1 cellular context compared by ENCODE assay signal in the genomic region with DNA sequence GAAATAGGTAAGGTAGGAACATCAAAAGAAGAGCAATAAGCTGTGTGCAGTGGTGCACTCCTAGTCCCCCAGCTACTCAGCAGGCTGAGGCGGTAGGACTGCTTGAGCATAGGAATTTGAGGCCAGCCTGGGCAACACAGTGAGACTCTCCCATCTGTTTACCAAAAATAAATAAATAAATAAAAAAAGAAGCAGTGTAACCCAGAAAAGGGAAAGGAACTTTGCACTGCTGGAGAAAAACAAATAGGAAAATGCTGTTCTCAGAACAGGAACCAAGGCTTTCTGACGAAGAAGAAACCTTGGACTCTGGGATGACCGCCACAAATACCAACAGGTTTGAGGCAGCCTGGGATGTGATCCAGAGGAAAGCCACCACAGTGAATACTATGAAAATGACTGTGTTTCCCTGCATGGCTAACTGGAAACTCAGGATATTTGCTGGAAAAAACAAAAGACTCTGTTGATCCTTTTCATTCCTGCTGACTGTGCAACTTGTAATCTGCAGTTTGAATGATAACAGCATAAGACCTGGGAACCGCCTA.
TF ChIP-seq lines count a peak whose summit lies in the region.

No MANE protein-coding gene starts in this region.

TF ChIP-seq in HepG2, 621 proteins besides CTCF, POLR2A, EP300 and RAD21 (continues in another document):
- no peak for TF ChIP-seq ETV6 (CRISPR knock-in tag; conservative IDR thresholded peaks at IDR 0.05)
- 0 out of 2 replicates have a peak, but pooled peaks have one; percentile 38 for TF ChIP-seq ZBTB3 (CRISPR knock-in tag; IDR thresholded peaks at IDR 0.05; ENCODE audit: borderline replicate concordance, low read depth)
- TF ChIP-seq, protein P1, sequence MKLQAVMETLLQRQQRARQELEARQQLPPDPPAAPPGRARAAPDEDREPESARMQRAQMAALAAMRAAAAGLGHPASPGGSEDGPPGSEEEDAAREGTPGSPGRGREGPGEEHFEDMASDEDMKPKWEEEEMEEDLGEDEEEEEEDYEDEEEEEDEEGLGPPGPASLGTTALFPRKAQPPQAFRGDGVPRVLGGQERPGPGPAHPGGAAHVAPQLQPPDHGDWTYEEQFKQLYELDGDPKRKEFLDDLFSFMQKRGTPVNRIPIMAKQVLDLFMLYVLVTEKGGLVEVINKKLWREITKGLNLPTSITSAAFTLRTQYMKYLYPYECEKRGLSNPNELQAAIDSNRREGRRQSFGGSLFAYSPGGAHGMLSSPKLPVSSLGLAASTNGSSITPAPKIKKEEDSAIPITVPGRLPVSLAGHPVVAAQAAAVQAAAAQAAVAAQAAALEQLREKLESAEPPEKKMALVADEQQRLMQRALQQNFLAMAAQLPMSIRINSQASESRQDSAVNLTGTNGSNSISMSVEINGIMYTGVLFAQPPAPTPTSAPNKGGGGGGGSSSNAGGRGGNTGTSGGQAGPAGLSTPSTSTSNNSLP (IDR thresholded peaks at IDR 0.05; ENCODE audit: low read depth, low read length), result peak; percentile 40; the same call in 1 of the 2 replicates
- TF ChIP-seq ZNF326 (CRISPR knock-in tag; IDR thresholded peaks at IDR 0.05; ENCODE audit: borderline replicate concordance), result no peak
- TF ChIP-seq ZNF530 (CRISPR knock-in tag; IDR thresholded peaks at IDR 0.05; ENCODE audit: low read depth), result no peak
- TF ChIP-seq, protein P2, sequence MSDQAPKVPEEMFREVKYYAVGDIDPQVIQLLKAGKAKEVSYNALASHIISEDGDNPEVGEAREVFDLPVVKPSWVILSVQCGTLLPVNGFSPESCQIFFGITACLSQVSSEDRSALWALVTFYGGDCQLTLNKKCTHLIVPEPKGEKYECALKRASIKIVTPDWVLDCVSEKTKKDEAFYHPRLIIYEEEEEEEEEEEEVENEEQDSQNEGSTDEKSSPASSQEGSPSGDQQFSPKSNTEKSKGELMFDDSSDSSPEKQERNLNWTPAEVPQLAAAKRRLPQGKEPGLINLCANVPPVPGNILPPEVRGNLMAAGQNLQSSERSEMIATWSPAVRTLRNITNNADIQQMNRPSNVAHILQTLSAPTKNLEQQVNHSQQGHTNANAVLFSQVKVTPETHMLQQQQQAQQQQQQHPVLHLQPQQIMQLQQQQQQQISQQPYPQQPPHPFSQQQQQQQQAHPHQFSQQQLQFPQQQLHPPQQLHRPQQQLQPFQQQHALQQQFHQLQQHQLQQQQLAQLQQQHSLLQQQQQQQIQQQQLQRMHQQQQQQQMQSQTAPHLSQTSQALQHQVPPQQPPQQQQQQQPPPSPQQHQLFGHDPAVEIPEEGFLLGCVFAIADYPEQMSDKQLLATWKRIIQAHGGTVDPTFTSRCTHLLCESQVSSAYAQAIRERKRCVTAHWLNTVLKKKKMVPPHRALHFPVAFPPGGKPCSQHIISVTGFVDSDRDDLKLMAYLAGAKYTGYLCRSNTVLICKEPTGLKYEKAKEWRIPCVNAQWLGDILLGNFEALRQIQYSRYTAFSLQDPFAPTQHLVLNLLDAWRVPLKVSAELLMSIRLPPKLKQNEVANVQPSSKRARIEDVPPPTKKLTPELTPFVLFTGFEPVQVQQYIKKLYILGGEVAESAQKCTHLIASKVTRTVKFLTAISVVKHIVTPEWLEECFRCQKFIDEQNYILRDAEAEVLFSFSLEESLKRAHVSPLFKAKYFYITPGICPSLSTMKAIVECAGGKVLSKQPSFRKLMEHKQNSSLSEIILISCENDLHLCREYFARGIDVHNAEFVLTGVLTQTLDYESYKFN (CRISPR knock-in tag; conservative IDR thresholded peaks at IDR 0.05), result peak; percentile 96
- peak; percentile 19; the same call in 1 of the 2 replicates for TF ChIP-seq POGZ (CRISPR knock-in tag; IDR thresholded peaks at IDR 0.05)
- TF ChIP-seq, protein P3, sequence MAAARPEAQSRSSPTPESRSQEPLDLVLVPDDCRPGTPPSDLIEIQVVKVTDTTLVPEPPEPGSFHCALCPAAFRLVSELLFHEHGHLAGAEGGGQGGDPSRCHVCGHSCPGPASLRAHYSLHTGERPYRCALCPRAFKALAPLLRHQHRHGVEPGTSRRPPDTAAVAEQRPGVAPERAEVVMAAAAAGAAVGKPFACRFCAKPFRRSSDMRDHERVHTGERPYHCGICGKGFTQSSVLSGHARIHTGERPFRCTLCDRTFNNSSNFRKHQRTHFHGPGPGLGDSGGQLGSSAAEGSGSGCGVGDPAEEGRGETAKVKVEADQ (CRISPR knock-in tag; IDR thresholded peaks at IDR 0.05; ENCODE audit: borderline replicate concordance), result no peak
- TF ChIP-seq, protein P4, sequence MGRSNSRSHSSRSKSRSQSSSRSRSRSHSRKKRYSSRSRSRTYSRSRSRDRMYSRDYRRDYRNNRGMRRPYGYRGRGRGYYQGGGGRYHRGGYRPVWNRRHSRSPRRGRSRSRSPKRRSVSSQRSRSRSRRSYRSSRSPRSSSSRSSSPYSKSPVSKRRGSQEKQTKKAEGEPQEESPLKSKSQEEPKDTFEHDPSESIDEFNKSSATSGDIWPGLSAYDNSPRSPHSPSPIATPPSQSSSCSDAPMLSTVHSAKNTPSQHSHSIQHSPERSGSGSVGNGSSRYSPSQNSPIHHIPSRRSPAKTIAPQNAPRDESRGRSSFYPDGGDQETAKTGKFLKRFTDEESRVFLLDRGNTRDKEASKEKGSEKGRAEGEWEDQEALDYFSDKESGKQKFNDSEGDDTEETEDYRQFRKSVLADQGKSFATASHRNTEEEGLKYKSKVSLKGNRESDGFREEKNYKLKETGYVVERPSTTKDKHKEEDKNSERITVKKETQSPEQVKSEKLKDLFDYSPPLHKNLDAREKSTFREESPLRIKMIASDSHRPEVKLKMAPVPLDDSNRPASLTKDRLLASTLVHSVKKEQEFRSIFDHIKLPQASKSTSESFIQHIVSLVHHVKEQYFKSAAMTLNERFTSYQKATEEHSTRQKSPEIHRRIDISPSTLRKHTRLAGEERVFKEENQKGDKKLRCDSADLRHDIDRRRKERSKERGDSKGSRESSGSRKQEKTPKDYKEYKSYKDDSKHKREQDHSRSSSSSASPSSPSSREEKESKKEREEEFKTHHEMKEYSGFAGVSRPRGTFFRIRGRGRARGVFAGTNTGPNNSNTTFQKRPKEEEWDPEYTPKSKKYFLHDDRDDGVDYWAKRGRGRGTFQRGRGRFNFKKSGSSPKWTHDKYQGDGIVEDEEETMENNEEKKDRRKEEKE (IDR thresholded peaks at IDR 0.05), result no peak
- TF ChIP-seq, protein P5, sequence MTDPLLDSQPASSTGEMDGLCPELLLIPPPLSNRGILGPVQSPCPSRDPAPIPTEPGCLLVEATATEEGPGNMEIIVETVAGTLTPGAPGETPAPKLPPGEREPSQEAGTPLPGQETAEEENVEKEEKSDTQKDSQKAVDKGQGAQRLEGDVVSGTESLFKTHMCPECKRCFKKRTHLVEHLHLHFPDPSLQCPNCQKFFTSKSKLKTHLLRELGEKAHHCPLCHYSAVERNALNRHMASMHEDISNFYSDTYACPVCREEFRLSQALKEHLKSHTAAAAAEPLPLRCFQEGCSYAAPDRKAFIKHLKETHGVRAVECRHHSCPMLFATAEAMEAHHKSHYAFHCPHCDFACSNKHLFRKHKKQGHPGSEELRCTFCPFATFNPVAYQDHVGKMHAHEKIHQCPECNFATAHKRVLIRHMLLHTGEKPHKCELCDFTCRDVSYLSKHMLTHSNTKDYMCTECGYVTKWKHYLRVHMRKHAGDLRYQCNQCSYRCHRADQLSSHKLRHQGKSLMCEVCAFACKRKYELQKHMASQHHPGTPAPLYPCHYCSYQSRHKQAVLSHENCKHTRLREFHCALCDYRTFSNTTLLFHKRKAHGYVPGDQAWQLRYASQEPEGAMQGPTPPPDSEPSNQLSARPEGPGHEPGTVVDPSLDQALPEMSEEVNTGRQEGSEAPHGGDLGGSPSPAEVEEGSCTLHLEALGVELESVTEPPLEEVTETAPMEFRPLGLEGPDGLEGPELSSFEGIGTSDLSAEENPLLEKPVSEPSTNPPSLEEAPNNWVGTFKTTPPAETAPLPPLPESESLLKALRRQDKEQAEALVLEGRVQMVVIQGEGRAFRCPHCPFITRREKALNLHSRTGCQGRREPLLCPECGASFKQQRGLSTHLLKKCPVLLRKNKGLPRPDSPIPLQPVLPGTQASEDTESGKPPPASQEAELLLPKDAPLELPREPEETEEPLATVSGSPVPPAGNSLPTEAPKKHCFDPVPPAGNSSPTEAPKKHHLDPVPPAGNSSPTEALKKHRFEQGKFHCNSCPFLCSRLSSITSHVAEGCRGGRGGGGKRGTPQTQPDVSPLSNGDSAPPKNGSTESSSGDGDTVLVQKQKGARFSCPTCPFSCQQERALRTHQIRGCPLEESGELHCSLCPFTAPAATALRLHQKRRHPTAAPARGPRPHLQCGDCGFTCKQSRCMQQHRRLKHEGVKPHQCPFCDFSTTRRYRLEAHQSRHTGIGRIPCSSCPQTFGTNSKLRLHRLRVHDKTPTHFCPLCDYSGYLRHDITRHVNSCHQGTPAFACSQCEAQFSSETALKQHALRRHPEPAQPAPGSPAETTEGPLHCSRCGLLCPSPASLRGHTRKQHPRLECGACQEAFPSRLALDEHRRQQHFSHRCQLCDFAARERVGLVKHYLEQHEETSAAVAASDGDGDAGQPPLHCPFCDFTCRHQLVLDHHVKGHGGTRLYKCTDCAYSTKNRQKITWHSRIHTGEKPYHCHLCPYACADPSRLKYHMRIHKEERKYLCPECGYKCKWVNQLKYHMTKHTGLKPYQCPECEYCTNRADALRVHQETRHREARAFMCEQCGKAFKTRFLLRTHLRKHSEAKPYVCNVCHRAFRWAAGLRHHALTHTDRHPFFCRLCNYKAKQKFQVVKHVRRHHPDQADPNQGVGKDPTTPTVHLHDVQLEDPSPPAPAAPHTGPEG (CRISPR knock-in tag; IDR thresholded peaks at IDR 0.05), result no peak
- TF ChIP-seq ZNF350 (CRISPR knock-in tag; IDR thresholded peaks at IDR 0.05; ENCODE audit: borderline replicate concordance, low read depth), result no peak
- no peak for TF ChIP-seq KMT2B (CRISPR knock-in tag; IDR thresholded peaks at IDR 0.05)
- TF ChIP-seq HNRNPUL1 (IDR thresholded peaks at IDR 0.05; ENCODE audit: low read depth, low read length), result no peak
- TF ChIP-seq ZNF543 (CRISPR knock-in tag; IDR thresholded peaks at IDR 0.05), result 0 out of 2 replicates have a peak, but pooled peaks have one; percentile 35
- TF ChIP-seq, protein P6, sequence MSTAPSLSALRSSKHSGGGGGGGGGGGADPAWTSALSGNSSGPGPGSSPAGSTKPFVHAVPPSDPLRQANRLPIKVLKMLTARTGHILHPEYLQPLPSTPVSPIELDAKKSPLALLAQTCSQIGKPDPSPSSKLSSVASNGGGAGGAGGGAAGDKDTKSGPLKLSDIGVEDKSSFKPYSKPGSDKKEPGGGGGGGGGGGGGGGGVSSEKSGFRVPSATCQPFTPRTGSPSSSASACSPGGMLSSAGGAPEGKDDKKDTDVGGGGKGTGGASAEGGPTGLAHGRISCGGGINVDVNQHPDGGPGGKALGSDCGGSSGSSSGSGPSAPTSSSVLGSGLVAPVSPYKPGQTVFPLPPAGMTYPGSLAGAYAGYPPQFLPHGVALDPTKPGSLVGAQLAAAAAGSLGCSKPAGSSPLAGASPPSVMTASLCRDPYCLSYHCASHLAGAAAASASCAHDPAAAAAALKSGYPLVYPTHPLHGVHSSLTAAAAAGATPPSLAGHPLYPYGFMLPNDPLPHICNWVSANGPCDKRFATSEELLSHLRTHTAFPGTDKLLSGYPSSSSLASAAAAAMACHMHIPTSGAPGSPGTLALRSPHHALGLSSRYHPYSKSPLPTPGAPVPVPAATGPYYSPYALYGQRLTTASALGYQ (CRISPR knock-in tag; IDR thresholded peaks at IDR 0.05), result 0 out of 2 replicates have a peak, but pooled peaks have one; percentile 34
- TF ChIP-seq HOXA3 (CRISPR knock-in tag; IDR thresholded peaks at IDR 0.05), result no peak
- TF ChIP-seq, protein P7, sequence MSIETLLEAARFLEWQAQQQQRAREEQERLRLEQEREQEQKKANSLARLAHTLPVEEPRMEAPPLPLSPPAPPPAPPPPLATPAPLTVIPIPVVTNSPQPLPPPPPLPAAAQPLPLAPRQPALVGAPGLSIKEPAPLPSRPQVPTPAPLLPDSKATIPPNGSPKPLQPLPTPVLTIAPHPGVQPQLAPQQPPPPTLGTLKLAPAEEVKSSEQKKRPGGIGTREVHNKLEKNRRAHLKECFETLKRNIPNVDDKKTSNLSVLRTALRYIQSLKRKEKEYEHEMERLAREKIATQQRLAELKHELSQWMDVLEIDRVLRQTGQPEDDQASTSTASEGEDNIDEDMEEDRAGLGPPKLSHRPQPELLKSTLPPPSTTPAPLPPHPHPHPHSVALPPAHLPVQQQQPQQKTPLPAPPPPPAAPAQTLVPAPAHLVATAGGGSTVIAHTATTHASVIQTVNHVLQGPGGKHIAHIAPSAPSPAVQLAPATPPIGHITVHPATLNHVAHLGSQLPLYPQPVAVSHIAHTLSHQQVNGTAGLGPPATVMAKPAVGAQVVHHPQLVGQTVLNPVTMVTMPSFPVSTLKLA (IDR thresholded peaks at IDR 0.05), result no peak
- peak; percentile 86 for TF ChIP-seq ELF3 (CRISPR knock-in tag; IDR thresholded peaks at IDR 0.05)
- TF ChIP-seq ZFP82 (CRISPR knock-in tag; IDR thresholded peaks at IDR 0.05; ENCODE audit: borderline replicate concordance), result no peak
- TF ChIP-seq FLYWCH1 (CRISPR knock-in tag; IDR thresholded peaks at IDR 0.05), result no peak
- TF ChIP-seq, protein P8, sequence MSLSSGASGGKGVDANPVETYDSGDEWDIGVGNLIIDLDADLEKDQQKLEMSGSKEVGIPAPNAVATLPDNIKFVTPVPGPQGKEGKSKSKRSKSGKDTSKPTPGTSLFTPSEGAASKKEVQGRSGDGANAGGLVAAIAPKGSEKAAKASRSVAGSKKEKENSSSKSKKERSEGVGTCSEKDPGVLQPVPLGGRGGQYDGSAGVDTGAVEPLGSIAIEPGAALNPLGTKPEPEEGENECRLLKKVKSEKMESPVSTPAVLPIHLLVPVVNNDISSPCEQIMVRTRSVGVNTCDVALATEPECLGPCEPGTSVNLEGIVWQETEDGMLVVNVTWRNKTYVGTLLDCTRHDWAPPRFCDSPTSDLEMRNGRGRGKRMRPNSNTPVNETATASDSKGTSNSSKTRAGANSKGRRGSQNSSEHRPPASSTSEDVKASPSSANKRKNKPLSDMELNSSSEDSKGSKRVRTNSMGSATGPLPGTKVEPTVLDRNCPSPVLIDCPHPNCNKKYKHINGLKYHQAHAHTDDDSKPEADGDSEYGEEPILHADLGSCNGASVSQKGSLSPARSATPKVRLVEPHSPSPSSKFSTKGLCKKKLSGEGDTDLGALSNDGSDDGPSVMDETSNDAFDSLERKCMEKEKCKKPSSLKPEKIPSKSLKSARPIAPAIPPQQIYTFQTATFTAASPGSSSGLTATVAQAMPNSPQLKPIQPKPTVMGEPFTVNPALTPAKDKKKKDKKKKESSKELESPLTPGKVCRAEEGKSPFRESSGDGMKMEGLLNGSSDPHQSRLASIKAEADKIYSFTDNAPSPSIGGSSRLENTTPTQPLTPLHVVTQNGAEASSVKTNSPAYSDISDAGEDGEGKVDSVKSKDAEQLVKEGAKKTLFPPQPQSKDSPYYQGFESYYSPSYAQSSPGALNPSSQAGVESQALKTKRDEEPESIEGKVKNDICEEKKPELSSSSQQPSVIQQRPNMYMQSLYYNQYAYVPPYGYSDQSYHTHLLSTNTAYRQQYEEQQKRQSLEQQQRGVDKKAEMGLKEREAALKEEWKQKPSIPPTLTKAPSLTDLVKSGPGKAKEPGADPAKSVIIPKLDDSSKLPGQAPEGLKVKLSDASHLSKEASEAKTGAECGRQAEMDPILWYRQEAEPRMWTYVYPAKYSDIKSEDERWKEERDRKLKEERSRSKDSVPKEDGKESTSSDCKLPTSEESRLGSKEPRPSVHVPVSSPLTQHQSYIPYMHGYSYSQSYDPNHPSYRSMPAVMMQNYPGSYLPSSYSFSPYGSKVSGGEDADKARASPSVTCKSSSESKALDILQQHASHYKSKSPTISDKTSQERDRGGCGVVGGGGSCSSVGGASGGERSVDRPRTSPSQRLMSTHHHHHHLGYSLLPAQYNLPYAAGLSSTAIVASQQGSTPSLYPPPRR (CRISPR knock-in tag; IDR thresholded peaks at IDR 0.05; ENCODE audit: borderline replicate concordance), result peak; percentile 42; the same call in 1 of the 2 replicates
- peak; percentile 59; the same call in 1 of the 2 replicates for TF ChIP-seq NFIC (IDR thresholded peaks at IDR 0.05; ENCODE audit: low read length)
- no peak for TF ChIP-seq ZNF160 (CRISPR knock-in tag; IDR thresholded peaks at IDR 0.05)
- TF ChIP-seq POLR2AphosphoS5 (IDR thresholded peaks at IDR 0.05; ENCODE audit: low read depth, low read length), result no peak
- no peak for TF ChIP-seq KDM4B (CRISPR knock-in tag; IDR thresholded peaks at IDR 0.05)
- TF ChIP-seq GTF2F1 (IDR thresholded peaks at IDR 0.05; ENCODE audit: low read length), result no peak
- no peak for TF ChIP-seq KLF11 (CRISPR knock-in tag; IDR thresholded peaks at IDR 0.05)
